In genomic region chr3:62529230-62529629, GRCh38 we compare ENCODE assay signal across 11 cellular contexts.
DNase-seq lines count a peak whose midpoint lies in the region; ATAC-seq and TF ChIP-seq lines count a peak whose summit lies in the region.
"Had no signal": no experiment of that assay in that cellular context is flagged by ENCODE, and none has a peak within 500 bp of the region (broad histone marks: within the 10 kb centered on the region; RNA-seq: fewer than 3 reads in every experiment).

No MANE protein-coding gene starts in this region.

- H3K4me2 ChIP-seq in hepatocyte: no peak overlapping the region

- 30% methylated on average over 4 of the region's 4 CpGs for WGBS in hepatocyte (ENCODE audit: low lambda C conversion rate, missing lambda C conversion rate)

- DNase-seq in stimulated activated naive CD8-positive, alpha-beta T cell treated with anti-CD3 and anti-CD28 coated beads, Interleukin-15, Interleukin-2, amounts not matched to agents 100 U/mL and 50 U/mL, for 24 hours: peak; percentile 13
- DNase-seq in stimulated activated naive CD8-positive, alpha-beta T cell treated with anti-CD3 and anti-CD28 coated beads, Interleukin-15, amount 100 ng/mL, for 72 hours: no peak
- peak; percentile 6 for DNase-seq in activated naive CD8-positive, alpha-beta T cell treated with anti-CD3 and anti-CD28 coated beads for 36 hours
- DNase-seq in hepatocyte (ENCODE audit: low spot score) (peak; percentile 76), SW 1271 (lab: John Stamatoyannopoulos, UW) (no peak), NCI-H526 treated with DMSO at 0.1 percent for 48 hours (lab: John Stamatoyannopoulos, UW) (no peak)
- DNase-seq in activated CD8-positive, alpha-beta memory T cell treated with anti-CD3 and anti-CD28 coated beads for 24 hours: no peak

- H3K27ac Mint-ChIP-seq in stimulated activated naive CD8-positive, alpha-beta T cell treated with anti-CD3 and anti-CD28 coated beads, Interleukin-15, amount 100 ng/mL, for 72 hours: no peak overlapping the region
- H3K27ac Mint-ChIP-seq in activated naive CD8-positive, alpha-beta T cell treated with anti-CD3 and anti-CD28 coated beads for 36 hours: no peak overlapping the region
- H3K27ac Mint-ChIP-seq: IgD-negative memory B cell; T-helper 2 cell treated with Interferon-gamma antibody and Interleukin-4, amounts not matched to agents 5 μg/mL and 100 μg/mL, for 36 hours had no signal

- no peaks in the 10 kb centered on the region for H3K4me1 ChIP-seq in hepatocyte (ENCODE audit: insufficient read depth)

- H3K27me3 Mint-ChIP-seq in stimulated activated naive CD8-positive, alpha-beta T cell treated with anti-CD3 and anti-CD28 coated beads, Interleukin-15, amount 100 ng/mL, for 72 hours: peaks cover under 1% of the 10 kb centered on the region
- peaks cover under 1% of the 10 kb centered on the region for H3K27me3 Mint-ChIP-seq in activated naive CD8-positive, alpha-beta T cell treated with anti-CD3 and anti-CD28 coated beads for 36 hours

- no peak overlapping the region for H3K27ac ChIP-seq in hepatocyte

- no peak for TF ChIP-seq CTCF in hepatocyte (IDR thresholded peaks at IDR 0.05; ENCODE audit: poor library complexity)

- no peak overlapping the region for H3K4me3 ChIP-seq in hepatocyte
- H3K4me3 ChIP-seq: mucosa of descending colon had no signal

- no peak overlapping the region for H2AFZ ChIP-seq in hepatocyte

- no peak overlapping the region for H3K4me3 Mint-ChIP-seq in stimulated activated naive CD8-positive, alpha-beta T cell treated with anti-CD3 and anti-CD28 coated beads, Interleukin-15, amount 100 ng/mL, for 72 hours
- H3K4me3 Mint-ChIP-seq in activated naive CD8-positive, alpha-beta T cell treated with anti-CD3 and anti-CD28 coated beads for 36 hours: no peak overlapping the region
- H3K4me3 Mint-ChIP-seq: IgD-negative memory B cell; T-helper 2 cell treated with Interferon-gamma antibody and Interleukin-4, amounts not matched to agents 5 μg/mL and 100 μg/mL, for 36 hours had no signal

- no peaks in the 10 kb centered on the region for H3K79me2 ChIP-seq in hepatocyte

- no peaks in the 10 kb centered on the region for H3K9me2 ChIP-seq in hepatocyte (replicated peaks; ENCODE audit: insufficient read depth)

- H3K9me3 ChIP-seq in hepatocyte (ENCODE audit: low read depth): no peaks in the 10 kb centered on the region
- H3K9me3 ChIP-seq: mucosa of descending colon had no signal

- no peaks in the 10 kb centered on the region for H3K27me3 ChIP-seq in hepatocyte

- no peaks in the 10 kb centered on the region for H3K9me3 Mint-ChIP-seq in stimulated activated naive CD8-positive, alpha-beta T cell treated with anti-CD3 and anti-CD28 coated beads, Interleukin-15, amount 100 ng/mL, for 72 hours
- H3K9me3 Mint-ChIP-seq in activated naive CD8-positive, alpha-beta T cell treated with anti-CD3 and anti-CD28 coated beads for 36 hours: peaks cover 1% of the 10 kb centered on the region
- H3K9me3 Mint-ChIP-seq: T-helper 2 cell treated with Interferon-gamma antibody and Interleukin-4, amounts not matched to agents 5 μg/mL and 100 μg/mL, for 36 hours had no signal

- H3K36me3 ChIP-seq in hepatocyte (replicated peaks; ENCODE audit: insufficient read depth, low read depth): no peaks in the 10 kb centered on the region

- no peaks in the 10 kb centered on the region for H3K36me3 Mint-ChIP-seq in activated naive CD8-positive, alpha-beta T cell treated with anti-CD3 and anti-CD28 coated beads for 36 hours
- H3K36me3 Mint-ChIP-seq: IgD-negative memory B cell had no signal

- ATAC-seq in stimulated activated naive CD8-positive, alpha-beta T cell treated with anti-CD3 and anti-CD28 coated beads, Interleukin-15, Interleukin-2, amounts not matched to agents 100 U/mL and 50 U/mL, for 24 hours: no peak
- no peak for ATAC-seq in stimulated activated naive CD8-positive, alpha-beta T cell treated with anti-CD3 and anti-CD28 coated beads, Interleukin-15, amount 100 ng/mL, for 72 hours
- ATAC-seq in GM18873 (IDR thresholded peaks at IDR 0.05; ENCODE audit: low FRiP score, unreplicated experiment): no peak
- ATAC-seq: mucosa of descending colon had no signal

- H4K20me1 ChIP-seq in hepatocyte (ENCODE audit: insufficient read depth, poor library complexity, severe bottlenecking): no peaks in the 10 kb centered on the region

- H3K4me1 Mint-ChIP-seq in stimulated activated naive CD8-positive, alpha-beta T cell treated with anti-CD3 and anti-CD28 coated beads, Interleukin-15, amount 100 ng/mL, for 72 hours: no peaks in the 10 kb centered on the region
- H3K4me1 Mint-ChIP-seq in activated naive CD8-positive, alpha-beta T cell treated with anti-CD3 and anti-CD28 coated beads for 36 hours: no peaks in the 10 kb centered on the region

Comparison
In these comparisons a context has a peak if more than half of its experiments do, and no peak if none do; other contexts are left out.
1. DNase-seq: peak in stimulated activated naive CD8-positive, alpha-beta T cell treated with anti-CD3 and anti-CD28 coated beads, Interleukin-15, Interleukin-2, amounts not matched to agents 100 U/mL and 50 U/mL, for 24 hours (single experiment), activated naive CD8-positive, alpha-beta T cell treated with anti-CD3 and anti-CD28 coated beads for 36 hours (single experiment) and hepatocyte (single experiment); none in stimulated activated naive CD8-positive, alpha-beta T cell treated with anti-CD3 and anti-CD28 coated beads, Interleukin-15, amount 100 ng/mL, for 72 hours (0 of 2), SW 1271 (0 of 2), NCI-H526 treated with DMSO at 0.1 percent for 48 hours (single experiment) and activated CD8-positive, alpha-beta memory T cell treated with anti-CD3 and anti-CD28 coated beads for 24 hours (single experiment).